14 cellular contexts compared by ENCODE assay signal in the genomic region with DNA sequence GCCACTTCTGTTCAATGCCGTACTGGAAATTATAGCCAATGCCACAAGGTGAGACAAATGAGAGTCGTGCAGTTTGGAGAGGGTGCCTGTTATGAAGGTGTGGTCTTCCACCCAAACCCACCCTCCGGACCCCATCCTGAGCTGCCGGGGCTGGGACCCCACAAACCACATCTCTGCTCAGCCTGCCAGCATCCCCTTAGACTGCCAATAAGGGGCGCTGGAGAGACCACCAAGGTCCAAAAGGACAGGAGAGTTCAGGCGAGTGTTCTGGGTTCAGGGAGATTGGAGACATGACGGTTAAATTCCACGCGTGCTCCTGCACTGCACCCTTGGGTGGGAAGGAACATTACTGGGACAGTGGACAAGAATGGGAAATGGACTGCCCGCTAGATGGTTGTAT. TPM values are rescaled to one million over a fixed set of nuclear protein-coding genes. Genes with fewer than 3 reads are reported as not detected.
A peak's percentile ranks its signal among the peaks of the same experiment; 100 is the strongest.
DNase-seq lines count a peak whose midpoint lies in the region; ATAC-seq and TF ChIP-seq lines count a peak whose summit lies in the region.
"Had no signal": no experiment of that assay in that cellular context is flagged by ENCODE, and none has a peak within 500 bp of the region (broad histone marks: within the 10 kb centered on the region; RNA-seq: fewer than 3 reads in every experiment).

No MANE protein-coding gene starts in this region.

- H3K9me3 Mint-ChIP-seq in activated CD8-positive, alpha-beta T cell treated with anti-CD3 and anti-CD28 coated beads for 36 hours = no peaks in the 10 kb centered on the region
- H3K9me3 Mint-ChIP-seq in activated CD8-positive, alpha-beta T cell treated with anti-CD3 and anti-CD28 coated beads, Interleukin-2, amount 10 ng/mL, durations not matched to agents 7 days and 5 days (ENCODE audit: insufficient read depth) = no peaks in the 10 kb centered on the region
- no peaks in the 10 kb centered on the region for H3K9me3 Mint-ChIP-seq in type B pancreatic cell

- H3K79me2 ChIP-seq in Karpas-422 (ENCODE audit: low read length) = no peaks in the 10 kb centered on the region

- POLR2A ChIA-PET in activated CD8-positive, alpha-beta T cell treated with anti-CD3 and anti-CD28 coated beads for 36 hours (lab: Charles Lee) = no interaction called here
- POLR2A ChIA-PET in activated CD8-positive, alpha-beta T cell treated with anti-CD3 and anti-CD28 coated beads, Interleukin-2, amount 10 ng/mL, durations not matched to agents 7 days and 5 days (lab: Charles Lee) = no interaction called here

- H3K9ac ChIP-seq in Karpas-422 (ENCODE audit: low read length) = no peak overlapping the region

- CTCF ChIA-PET in activated CD8-positive, alpha-beta T cell treated with anti-CD3 and anti-CD28 coated beads for 36 hours (lab: Charles Lee) = interaction anchor here (1.3 kb wide), 1 partner anchor 204 kb away, joined by 3 read pairs; no protein-coding TSS in a partner anchor
- CTCF ChIA-PET in activated CD8-positive, alpha-beta T cell treated with anti-CD3 and anti-CD28 coated beads, Interleukin-2, amount 10 ng/mL, durations not matched to agents 7 days and 5 days (lab: Charles Lee) = no interaction called here

- H3K27ac Mint-ChIP-seq in activated CD8-positive, alpha-beta T cell treated with anti-CD3 and anti-CD28 coated beads for 36 hours = no peak overlapping the region
- H3K27ac Mint-ChIP-seq in activated CD8-positive, alpha-beta T cell treated with anti-CD3 and anti-CD28 coated beads, Interleukin-2, amount 10 ng/mL, durations not matched to agents 7 days and 5 days = no peak overlapping the region
- peak overlapping the region; percentile 84 for H3K27ac Mint-ChIP-seq in type B pancreatic cell

- H2AFZ ChIP-seq in Karpas-422 (ENCODE audit: low read length) = no peak overlapping the region

- no peak overlapping the region for H3K4me2 ChIP-seq in Karpas-422 (ENCODE audit: low read depth, low read length, poor library complexity, severe bottlenecking)

- no peak for DNase-seq in activated CD8-positive, alpha-beta T cell treated with anti-CD3 and anti-CD28 coated beads for 36 hours
- DNase-seq in activated CD8-positive, alpha-beta T cell treated with anti-CD3 and anti-CD28 coated beads, Interleukin-2, amount 10 ng/mL, durations not matched to agents 7 days and 5 days = no peak
- DNase-seq in brain microvascular endothelial cell (no peak), kidney epithelial cell (ENCODE audit: low read depth) (no peak), type B pancreatic cell (ENCODE audit: extremely low spot score, unreplicated experiment) (no peak), H4 (ENCODE audit: low spot score) (no peak), cortex of kidney (lab: John Stamatoyannopoulos, UW) (no peak), Karpas-422 (no peak)
- DNase-seq: activated CD4-positive, alpha-beta T cell treated with anti-CD3 and anti-CD28 coated beads, Interleukin-2, amount 50 U/mL, for 48 hours; activated gamma-delta T cell treated with Interleukin-2 at 50 U/mL for 16 hours; caudate nucleus; NCI-H1092; NCI-H446 had no signal

- H3K27me3 ChIP-seq in brain microvascular endothelial cell (replicated peaks) (no peaks in the 10 kb centered on the region), kidney epithelial cell (ENCODE audit: control insufficient read depth, insufficient read depth, low read length) (no peaks in the 10 kb centered on the region), Karpas-422 (ENCODE audit: low read length) (no peaks in the 10 kb centered on the region)

- no peaks in the 10 kb centered on the region for H3K9me2 ChIP-seq in Karpas-422 (replicated peaks; ENCODE audit: insufficient read depth, low read length)

- no peaks in the 10 kb centered on the region for H3K36me3 ChIP-seq in brain microvascular endothelial cell (replicated peaks)
- H3K36me3 ChIP-seq in kidney epithelial cell (ENCODE audit: control insufficient read depth, insufficient read depth, low read length) = no peaks in the 10 kb centered on the region
- no peaks in the 10 kb centered on the region for H3K36me3 ChIP-seq in Karpas-422 (ENCODE audit: insufficient read depth, low read length)

- H3K27ac ChIP-seq in brain microvascular endothelial cell (no peak overlapping the region), Karpas-422 (ENCODE audit: low read length) (no peak overlapping the region)
- H3K27ac ChIP-seq: HL-60 had no signal

- no peaks in the 10 kb centered on the region for H3K4me1 ChIP-seq in Karpas-422 (ENCODE audit: low read length)

- H3K36me3 Mint-ChIP-seq in activated CD8-positive, alpha-beta T cell treated with anti-CD3 and anti-CD28 coated beads for 36 hours (ENCODE audit: low read depth) = no peaks in the 10 kb centered on the region
- H3K36me3 Mint-ChIP-seq in activated CD8-positive, alpha-beta T cell treated with anti-CD3 and anti-CD28 coated beads, Interleukin-2, amount 10 ng/mL, durations not matched to agents 7 days and 5 days (ENCODE audit: low read depth) = no peaks in the 10 kb centered on the region
- H3K36me3 Mint-ChIP-seq in type B pancreatic cell = no peaks in the 10 kb centered on the region

- H3K9me3 ChIP-seq in Karpas-422 (ENCODE audit: low read length) = no peaks in the 10 kb centered on the region

- H4K20me1 ChIP-seq in Karpas-422 (ENCODE audit: insufficient read depth, low read depth, low read length) = no peaks in the 10 kb centered on the region

- in situ Hi-C loops in brain microvascular endothelial cell (cut with HindIII; ENCODE audit: low pct_ligation_motif_present, low sequenced_read_pairs) = no loop called here

- H3K4me1 Mint-ChIP-seq in activated CD8-positive, alpha-beta T cell treated with anti-CD3 and anti-CD28 coated beads for 36 hours (ENCODE audit: low read depth) = peaks cover 6% of the 10 kb centered on the region
- H3K4me1 Mint-ChIP-seq in activated CD8-positive, alpha-beta T cell treated with anti-CD3 and anti-CD28 coated beads, Interleukin-2, amount 10 ng/mL, durations not matched to agents 7 days and 5 days (ENCODE audit: low read depth) = no peaks in the 10 kb centered on the region
- H3K4me1 Mint-ChIP-seq in type B pancreatic cell (ENCODE audit: unreplicated experiment) = peaks cover 43% of the 10 kb centered on the region

- H3K4me3 ChIP-seq in brain microvascular endothelial cell (ENCODE audit: low read depth, low read length) (no peak overlapping the region), kidney epithelial cell (ENCODE audit: low read depth, low read length) (no peak overlapping the region), Karpas-422 (ENCODE audit: low read length) (no peak overlapping the region)

- ATAC-seq in activated CD8-positive, alpha-beta T cell treated with anti-CD3 and anti-CD28 coated beads for 36 hours = no peak
- ATAC-seq in activated CD8-positive, alpha-beta T cell treated with anti-CD3 and anti-CD28 coated beads, Interleukin-2, amount 10 ng/mL, durations not matched to agents 7 days and 5 days = no peak

- TF ChIP-seq CTCF in activated CD8-positive, alpha-beta T cell treated with anti-CD3 and anti-CD28 coated beads for 36 hours (IDR thresholded peaks at IDR 0.05) = peak; percentile 20
- TF ChIP-seq CTCF in brain microvascular endothelial cell (IDR thresholded peaks at IDR 0.05; ENCODE audit: low read depth, low read length, missing control alignments) (peak; percentile 49), kidney epithelial cell (IDR thresholded peaks at IDR 0.05; ENCODE audit: insufficient read depth, low read length, poor library complexity, severe bottlenecking) (peak; percentile 25), type B pancreatic cell (conservative IDR thresholded peaks at IDR 0.05) (peak; percentile 44)

- no peak overlapping the region for H3K4me3 Mint-ChIP-seq in activated CD8-positive, alpha-beta T cell treated with anti-CD3 and anti-CD28 coated beads for 36 hours
- no peak overlapping the region for H3K4me3 Mint-ChIP-seq in activated CD8-positive, alpha-beta T cell treated with anti-CD3 and anti-CD28 coated beads, Interleukin-2, amount 10 ng/mL, durations not matched to agents 7 days and 5 days
- H3K4me3 Mint-ChIP-seq in type B pancreatic cell = peak overlapping the region; percentile 63

- intact Hi-C loops in activated CD8-positive, alpha-beta T cell treated with anti-CD3 and anti-CD28 coated beads for 36 hours (cut with micrococcal nuclease) = no loop called here

- H3K27me3 Mint-ChIP-seq in activated CD8-positive, alpha-beta T cell treated with anti-CD3 and anti-CD28 coated beads for 36 hours = peaks cover 20% of the 10 kb centered on the region
- H3K27me3 Mint-ChIP-seq in activated CD8-positive, alpha-beta T cell treated with anti-CD3 and anti-CD28 coated beads, Interleukin-2, amount 10 ng/mL, durations not matched to agents 7 days and 5 days (ENCODE audit: low read depth) = peaks cover 27% of the 10 kb centered on the region
- H3K27me3 Mint-ChIP-seq in type B pancreatic cell = no peaks in the 10 kb centered on the region

RNA-seq across cellular contexts. Expression of gene COL18A1, which starts 48.7 kb away (rescaled TPM):
- 1 to 10 TPM; 9.4 to 9.7 TPM for total RNA-seq in activated CD8-positive, alpha-beta T cell treated with anti-CD3 and anti-CD28 coated beads for 36 hours
- total RNA-seq in activated CD8-positive, alpha-beta T cell treated with anti-CD3 and anti-CD28 coated beads, Interleukin-2, amount 10 ng/mL, durations not matched to agents 7 days and 5 days = 10 to 100 TPM; 24.1 to 28.7 TPM
- 808 and 952 TPM in 2 replicates for total RNA-seq in kidney epithelial cell
- 150 and 168 TPM in 2 replicates for total RNA-seq in type B pancreatic cell (ENCODE audit: low replicate concordance)
- 8.4 and 15.1 TPM in 2 replicates for total RNA-seq in H4 (2014; rRNA removed; shearing (Covaris generic))
- 0.11 and 0.36 TPM in 2 replicates for total RNA-seq in Karpas-422 (2014; rRNA removed; shearing (Covaris generic); ENCODE audit: low replicate concordance)
